Comparison of ENCODE assay signal across 30 cellular contexts in genomic region chr20:47173596-47174216, GRCh38.
A peak's percentile ranks its signal among the peaks of the same experiment; 100 is the strongest.
DNase-seq lines count a peak whose midpoint lies in the region; ATAC-seq and TF ChIP-seq lines count a peak whose summit lies in the region.
"Had no signal": no experiment of that assay in that cellular context is flagged by ENCODE, and none has a peak within 500 bp of the region (broad histone marks: within the 10 kb centered on the region; RNA-seq: fewer than 3 reads in every experiment).

No MANE protein-coding gene starts in this region.

- H3K9me3 Mint-ChIP-seq in endodermal cell, result no peaks in the 10 kb centered on the region
- no peaks in the 10 kb centered on the region for H3K9me3 Mint-ChIP-seq in activated T-cell treated with anti-CD3 and anti-CD28 coated beads, Interleukin-2, amount 50 U/mL, for 4 hours
- H3K9me3 Mint-ChIP-seq: neural crest cell had no signal

- peaks cover 25% of the 10 kb centered on the region for H3K36me3 Mint-ChIP-seq in endodermal cell (ENCODE audit: low read depth)
- no peaks in the 10 kb centered on the region for H3K36me3 Mint-ChIP-seq in activated T-cell treated with anti-CD3 and anti-CD28 coated beads, Interleukin-2, amount 50 U/mL, for 4 hours (ENCODE audit: insufficient read depth)

- peaks cover 6% of the 10 kb centered on the region for H3K27me3 Mint-ChIP-seq in endodermal cell (ENCODE audit: insufficient read depth)
- H3K27me3 Mint-ChIP-seq in activated T-cell treated with anti-CD3 and anti-CD28 coated beads, Interleukin-2, amount 50 U/mL, for 4 hours (ENCODE audit: low read depth), result peaks cover 18% of the 10 kb centered on the region

- H3K9ac ChIP-seq in endodermal cell (ENCODE audit: extremely low read depth, low read length, poor library complexity, severe bottlenecking), result no peak overlapping the region

- intact Hi-C loops in spleen (cut with DNase I; ENCODE audit: low total_unique reads), result no loop called here

- no peak overlapping the region for H3K27ac Mint-ChIP-seq in endodermal cell
- H3K27ac Mint-ChIP-seq: activated CD8-positive, alpha-beta T cell treated with anti-CD3 and anti-CD28 coated beads, Interleukin-2, amount 10 ng/mL, durations not matched to agents 7 days and 5 days had no signal

- DNase-seq in SIG-M5 treated with dmso at 0.1 percent for 504 hours (lab: John Stamatoyannopoulos, UW; ENCODE audit: unreplicated experiment), result peak; percentile 55
- no peak for DNase-seq in SIG-M5 (lab: John Stamatoyannopoulos, UW)
- DNase-seq in HuH-7.5 (ENCODE audit: low spot score), result peak; percentile 56
- peak; percentile 64 for DNase-seq in endodermal cell
- peak; percentile 52 for DNase-seq in spleen
- DNase-seq in activated T-cell treated with anti-CD3 and anti-CD28 coated beads, Interleukin-2, amount 50 U/mL, for 4 hours, result no peak
- no peak for DNase-seq in kidney tubule cell (ENCODE audit: low spot score)
- no peak for DNase-seq in activated CD4-positive, alpha-beta T cell treated with anti-CD3 and anti-CD28 coated beads, Interleukin-2, amount 50 U/mL, for 1 hour
- DNase-seq: 8988T; activated CD8-positive, alpha-beta T cell treated with anti-CD3 and anti-CD28 coated beads, Interleukin-2, amount 10 ng/mL, durations not matched to agents 7 days and 5 days; activated gamma-delta T cell treated with Interleukin-2 at 50 U/mL for 16 hours; body of pancreas; DMS53; effector CD8-positive, alpha-beta T cell; gastrocnemius medialis; hypothalamus; kidney; MM.1S; NCI-H1417 treated with DMSO at 0.1 percent for 48 hours; NCI-H2107; NCI-H446; PC-3; Right ventricle myocardium superior had no signal

- no peak for TF ChIP-seq POLR2A in spleen (IDR thresholded peaks at IDR 0.05)

- H3K27ac ChIP-seq in endodermal cell (ENCODE audit: low read depth, low read length) (no peak overlapping the region), spleen (no peak overlapping the region)
- H3K27ac ChIP-seq: body of pancreas, esophagus muscularis mucosa, gastrocnemius medialis had no signal

- WGBS in endodermal cell (ENCODE audit: insufficient coverage in 1 of 2, insufficient read length in 1 of 2), 2 experiments, result 92 to 96% methylated on average over 5 to 6 of the region's 6 CpGs
- WGBS in spleen, 5 donors, result 82 to 92% (median 86%) methylated on average over 5 to 6 of the region's 6 CpGs

- TF ChIP-seq CTCF in endodermal cell (conservative IDR thresholded peaks at IDR 0.05) (peak; percentile 61), spleen (IDR thresholded peaks at IDR 0.05 in 8 of 11, conservative IDR thresholded peaks at IDR 0.05 in 3 of 11) (no peak)

- H3K9me3 ChIP-seq in endodermal cell (ENCODE audit: control insufficient read depth, low read length) (no peaks in the 10 kb centered on the region), spleen (no peaks in the 10 kb centered on the region)
- H3K9me3 ChIP-seq: body of pancreas, esophagus muscularis mucosa, gastrocnemius medialis, stomach, tibial nerve had no signal

- H3K27me3 ChIP-seq in endodermal cell (ENCODE audit: control insufficient read depth, insufficient read depth, low read length, poor library complexity, severe bottlenecking) (no peaks in the 10 kb centered on the region), spleen (replicated peaks in 1 of 7) (peaks cover 0 to 64% (median 0%) of the 10 kb centered on the region in 7 donors)
- H3K27me3 ChIP-seq: body of pancreas, esophagus muscularis mucosa, stomach, tibial nerve had no signal

- H3K36me3 ChIP-seq in endodermal cell (ENCODE audit: control insufficient read depth, insufficient read depth, low read length), result peaks cover 30% of the 10 kb centered on the region
- no peaks in the 10 kb centered on the region for H3K36me3 ChIP-seq in spleen
- H3K36me3 ChIP-seq: gastrocnemius medialis had no signal

- H3K4me1 ChIP-seq in endodermal cell (ENCODE audit: control insufficient read depth, insufficient read depth, low read length) (no peaks in the 10 kb centered on the region), spleen (no peaks in the 10 kb centered on the region)
- H3K4me1 ChIP-seq: body of pancreas, gastrocnemius medialis had no signal

- H3K4me1 Mint-ChIP-seq in endodermal cell, result peaks cover 14% of the 10 kb centered on the region
- no peaks in the 10 kb centered on the region for H3K4me1 Mint-ChIP-seq in activated T-cell treated with anti-CD3 and anti-CD28 coated beads, Interleukin-2, amount 50 U/mL, for 4 hours (ENCODE audit: low read depth)
- H3K4me1 Mint-ChIP-seq: neural crest cell had no signal

- no peak overlapping the region for H3K4me3 Mint-ChIP-seq in endodermal cell
- H3K4me3 Mint-ChIP-seq in activated T-cell treated with anti-CD3 and anti-CD28 coated beads, Interleukin-2, amount 50 U/mL, for 4 hours, result no peak overlapping the region
- H3K4me3 Mint-ChIP-seq: activated CD8-positive, alpha-beta T cell treated with anti-CD3 and anti-CD28 coated beads, Interleukin-2, amount 10 ng/mL, durations not matched to agents 7 days and 5 days; neural crest cell had no signal

- ATAC-seq in activated T-cell treated with anti-CD3 and anti-CD28 coated beads, Interleukin-2, amount 50 U/mL, for 4 hours, result no peak
- ATAC-seq: activated CD4-positive, CD25-positive, alpha-beta regulatory T cell treated with anti-CD3 and anti-CD28 coated beads, Interleukin-2, amount 50 U/mL, for 24 hours; activated CD8-positive, alpha-beta T cell treated with anti-CD3 and anti-CD28 coated beads, Interleukin-2, amount 10 ng/mL, durations not matched to agents 7 days and 5 days; body of pancreas; gastrocnemius medialis; PC-3; sciatic nerve had no signal

- H3K4me3 ChIP-seq in endodermal cell (ENCODE audit: low read length) (no peak overlapping the region), spleen (no peak overlapping the region)
- H3K4me3 ChIP-seq: body of pancreas, esophagus muscularis mucosa, gastrocnemius medialis, lung, stomach, tibial nerve had no signal

Comparison
In these comparisons a context has a peak if more than half of its experiments do, and no peak if none do; other contexts are left out.
1. DNase-seq: peak in SIG-M5 treated with dmso at 0.1 percent for 504 hours (single experiment), HuH-7.5 (single experiment), endodermal cell (single experiment) and spleen (single experiment); none in SIG-M5 (single experiment), activated T-cell treated with anti-CD3 and anti-CD28 coated beads, Interleukin-2, amount 50 U/mL, for 4 hours (single experiment), kidney tubule cell (single experiment) and activated CD4-positive, alpha-beta T cell treated with anti-CD3 and anti-CD28 coated beads, Interleukin-2, amount 50 U/mL, for 1 hour (single experiment).